ENCODE assay signal across 9 cellular contexts in genomic region chr18:22348521-22349316, GRCh38.
DNase-seq lines count a peak whose midpoint lies in the region; FAIRE-seq and TF ChIP-seq lines count a peak whose summit lies in the region.
"Had no signal": no experiment of that assay in that cellular context is flagged by ENCODE, and none has a peak within 500 bp of the region (broad histone marks: within the 10 kb centered on the region; RNA-seq: fewer than 3 reads in every experiment).

No MANE protein-coding gene starts in this region.

- peak overlapping the region; percentile 70 for H3K4me2 ChIP-seq in H9 (ENCODE audit: insufficient read depth, insufficient read length, low read length)
- H3K4me2 ChIP-seq in MM.1S (ENCODE audit: low read depth, low read length): no peak overlapping the region

- TF ChIP-seq EP300 in sigmoid colon (IDR thresholded peaks at IDR 0.05): no peak

- no peak overlapping the region for H2BK15ac ChIP-seq in H9 (ENCODE audit: low read depth, low read length)

- H4K20me1 ChIP-seq in H9 (ENCODE audit: control insufficient read depth, insufficient read depth, insufficient read length) (no peaks in the 10 kb centered on the region), MM.1S (ENCODE audit: insufficient read depth, low read length) (no peaks in the 10 kb centered on the region)

- no peak overlapping the region for H2BK12ac ChIP-seq in H9 (ENCODE audit: insufficient read length, low read depth, low read length)

- no peak overlapping the region for H4K8ac ChIP-seq in H9 (replicated peaks; ENCODE audit: insufficient read length, low read depth, low read length)

- no peak overlapping the region for H2BK120ac ChIP-seq in H9 (ENCODE audit: low read depth, low read length, poor library complexity, severe bottlenecking)

- H3K36me3 Mint-ChIP-seq in H9 (ENCODE audit: insufficient read depth in 1 of 3, low read depth in 3 of 3): peaks cover 0 to 2% (median 0%) of the 10 kb centered on the region in 3 experiments; a peak in 1 of 7 replicates

- no peaks in the 10 kb centered on the region for H3K36me3 ChIP-seq in right atrium auricular region
- H3K36me3 ChIP-seq in sigmoid colon: no peaks in the 10 kb centered on the region
- H3K36me3 ChIP-seq in MM.1S (replicated peaks; ENCODE audit: insufficient read depth, low read length): no peaks in the 10 kb centered on the region

- TF ChIP-seq POLR2A in sigmoid colon (IDR thresholded peaks at IDR 0.05) (no peak), H54 (IDR thresholded peaks at IDR 0.05; ENCODE audit: low read depth, low read length) (no peak)

- H3K27ac Mint-ChIP-seq in H9: no peak overlapping the region

- WGBS in H9 (ENCODE audit: extremely low coverage, insufficient read length, low lambda C conversion rate): no CpG with 5 or more reads among the region's 85 CpGs
- 4% methylated on average over 85 of the region's 85 CpGs for WGBS in sigmoid colon, 2 donors

- H3K9ac ChIP-seq in H9 (ENCODE audit: extremely low read depth, insufficient read length, low read length) (no peak overlapping the region), MM.1S (ENCODE audit: low read length) (no peak overlapping the region)

- peak; percentile 74 for DNase-seq in H9
- DNase-seq in activated gamma-delta T cell treated with Interleukin-2 at 50 U/mL for 16 hours: peak; percentile 29
- DNase-seq in right atrium auricular region (ENCODE audit: low spot score): peak; percentile 89
- no peak for DNase-seq in sigmoid colon
- DNase-seq in H54 (ENCODE audit: insufficient read length, low spot score): no peak
- DNase-seq in NCI-H2107 treated with DMSO at 0.1 percent for 48 hours (lab: John Stamatoyannopoulos, UW; ENCODE audit: unreplicated experiment): no peak
- DNase-seq in NCI-H2196 treated with DMSO at 0.1 percent for 48 hours (lab: John Stamatoyannopoulos, UW; ENCODE audit: unreplicated experiment): no peak
- no peak for DNase-seq in MM.1S

- H4K5ac ChIP-seq in H9 (ENCODE audit: insufficient read length, low read depth, low read length): no peak overlapping the region

- no peak overlapping the region for H2AK5ac ChIP-seq in H9 (ENCODE audit: insufficient read length, low read length)

- no peak overlapping the region for H3K18ac ChIP-seq in H9 (ENCODE audit: insufficient read length, low read depth, low read length)

- no peaks in the 10 kb centered on the region for H3K4me1 ChIP-seq in H9 (ENCODE audit: insufficient read depth, low read length)
- peaks cover 0 to 53% of the 10 kb centered on the region in 2 donors for H3K4me1 ChIP-seq in right atrium auricular region
- H3K4me1 ChIP-seq in sigmoid colon: peaks cover 0 to 28% (median 23%) of the 10 kb centered on the region in 4 donors
- no peaks in the 10 kb centered on the region for H3K4me1 ChIP-seq in MM.1S (ENCODE audit: low read length)

- H3K4me3 ChIP-seq in right atrium auricular region: peak overlapping the region; percentile 58 to 61
- peak overlapping the region; percentile 23 to 58 (median 51) for H3K4me3 ChIP-seq in sigmoid colon
- H3K4me3 ChIP-seq in MM.1S (ENCODE audit: low read length): no peak overlapping the region
- H3K4me3 ChIP-seq: K562 had no signal

- H3K79me2 ChIP-seq in H9 (ENCODE audit: insufficient read depth, low read length) (no peaks in the 10 kb centered on the region), MM.1S (ENCODE audit: low read length) (no peaks in the 10 kb centered on the region)

- no peak overlapping the region for H4K91ac ChIP-seq in H9 (ENCODE audit: insufficient read length, low read depth, low read length)

- no peak overlapping the region for H3T11ph ChIP-seq in H9 (ENCODE audit: low read length)

- H3K4ac ChIP-seq in H9 (ENCODE audit: low read depth, low read length): no peak overlapping the region

- H3K9me3 Mint-ChIP-seq in H9: no peaks in the 10 kb centered on the region; a peak in 2 of 5 replicates

- H3K27me3 Mint-ChIP-seq in H9 (ENCODE audit: low read depth): peaks cover 97% of the 10 kb centered on the region

- FAIRE-seq in H54 (lab: Jason Lieb, UNC): no peak
- FAIRE-seq: K562 had no signal

- intact Hi-C loops in sigmoid colon (cut with DNase I): loop anchor here (5.0 to 10.0 kb wide), 2 partner anchors 154 to 181 kb away; partner anchors contain the start of gene GATA6

- H3K9me2 ChIP-seq in MM.1S (replicated peaks; ENCODE audit: insufficient read depth, low read length): no peaks in the 10 kb centered on the region

- H3K23me2 ChIP-seq in H9 (ENCODE audit: insufficient read length, low read depth, low read length, poor library complexity, severe bottlenecking): peaks cover 8% of the 10 kb centered on the region

- H3K79me1 ChIP-seq in H9 (ENCODE audit: insufficient read depth, low read depth, low read length, poor library complexity, severe bottlenecking): no peaks in the 10 kb centered on the region

- peak overlapping the region; percentile 64 to 80 for H3K4me3 Mint-ChIP-seq in H9

- H3K56ac ChIP-seq in H9 (ENCODE audit: insufficient read length, low read depth, low read length): no peak overlapping the region

- TF ChIP-seq CTCF in H9 (conservative IDR thresholded peaks at IDR 0.05) (no peak), right atrium auricular region (IDR thresholded peaks at IDR 0.05) (no peak), sigmoid colon (IDR thresholded peaks at IDR 0.05) (no peak), MM.1S (IDR thresholded peaks at IDR 0.05; ENCODE audit: low read length) (no peak)

- H2AFZ ChIP-seq in H9 (ENCODE audit: low read length) (no peak overlapping the region), MM.1S (ENCODE audit: low read length) (no peak overlapping the region)

- H3K9me3 ChIP-seq in H9 (ENCODE audit: control insufficient read depth, low read depth, low read length): no peaks in the 10 kb centered on the region
- no peaks in the 10 kb centered on the region for H3K9me3 ChIP-seq in right atrium auricular region
- H3K9me3 ChIP-seq in sigmoid colon: no peaks in the 10 kb centered on the region
- H3K9me3 ChIP-seq in MM.1S (replicated peaks; ENCODE audit: insufficient read depth, low read length): no peaks in the 10 kb centered on the region

- H3F3A ChIP-seq in MM.1S (ENCODE audit: insufficient read depth, low read length): no peaks in the 10 kb centered on the region

- peaks cover 26 to 35% of the 10 kb centered on the region in 2 experiments for H3K4me1 Mint-ChIP-seq in H9

- H2BK5ac ChIP-seq in H9 (ENCODE audit: insufficient read length, low read length): no peak overlapping the region

- no peak overlapping the region for H3K23ac ChIP-seq in H9 (ENCODE audit: insufficient read length, low read depth, low read length)

- H3K27ac ChIP-seq in H9 (ENCODE audit: insufficient read length, low read depth, low read length) (no peak overlapping the region), right atrium auricular region (peak overlapping the region; percentile 92 to 97), sigmoid colon (peak overlapping the region; percentile 45 to 79 (median 59)), MM.1S (ENCODE audit: low read length) (no peak overlapping the region)

- H3K27me3 ChIP-seq in H9 (ENCODE audit: insufficient read depth, low read length): peaks cover 48% of the 10 kb centered on the region
- H3K27me3 ChIP-seq in right atrium auricular region: no peaks in the 10 kb centered on the region
- peaks cover 0 to 7% (median 0%) of the 10 kb centered on the region in 3 donors for H3K27me3 ChIP-seq in sigmoid colon
- no peaks in the 10 kb centered on the region for H3K27me3 ChIP-seq in MM.1S (replicated peaks; ENCODE audit: insufficient read depth, low read length)

- H2BK20ac ChIP-seq in H9 (ENCODE audit: low read depth, low read length, poor library complexity, severe bottlenecking): no peak overlapping the region

- no peak overlapping the region for H3K14ac ChIP-seq in H9 (ENCODE audit: insufficient read depth, low read length)

Comparison
In these comparisons a context has a peak if more than half of its experiments do, and no peak if none do; other contexts are left out.
1. DNase-seq: peak in H9 (single experiment), activated gamma-delta T cell treated with Interleukin-2 at 50 U/mL for 16 hours (single experiment) and right atrium auricular region (single experiment); none in sigmoid colon (single experiment), H54 (single experiment), NCI-H2107 treated with DMSO at 0.1 percent for 48 hours (single experiment), NCI-H2196 treated with DMSO at 0.1 percent for 48 hours (single experiment) and MM.1S (single experiment).
2. H3K27ac ChIP-seq: peak in right atrium auricular region (2 of 2) and sigmoid colon (4 of 4); none in H9 (single experiment) and MM.1S (single experiment).